1 cellular context compared by ENCODE assay signal in genomic region chr2:28231110-28231621, GRCh38.
TF ChIP-seq lines count a peak whose summit lies in the region.

No MANE protein-coding gene starts in this region.

TF ChIP-seq in IMR-90, 13 proteins besides CTCF, POLR2A, EP300 and RAD21:
- TF ChIP-seq CEBPB (IDR thresholded peaks at IDR 0.05; ENCODE audit: low read depth, low read length) (no peak), MAFK (IDR thresholded peaks at IDR 0.05; ENCODE audit: low read depth, low read length) (no peak), USF2 (IDR thresholded peaks at IDR 0.05; ENCODE audit: low read depth, low read length) (no peak), RFX5 (IDR thresholded peaks at IDR 0.05; ENCODE audit: low read depth, low read length) (no peak), NFE2L2 (IDR thresholded peaks at IDR 0.05; ENCODE audit: low read depth, low read length) (no peak), MAZ (IDR thresholded peaks at IDR 0.05; ENCODE audit: borderline replicate concordance, low read depth, low read length) (no peak), MXI1 (IDR thresholded peaks at IDR 0.05; ENCODE audit: borderline replicate concordance, low read depth, low read length) (no peak), ELK1 (IDR thresholded peaks at IDR 0.05; ENCODE audit: borderline replicate concordance, low read depth, low read length) (no peak), SMC3 (IDR thresholded peaks at IDR 0.05; ENCODE audit: low read depth, low read length) (no peak), RCOR1 (IDR thresholded peaks at IDR 0.05; ENCODE audit: insufficient replicate concordance, low read length) (no peak), BHLHE40 (IDR thresholded peaks at IDR 0.05; ENCODE audit: low read depth, low read length) (no peak), CHD1 (IDR thresholded peaks at IDR 0.05; ENCODE audit: low read depth, low read length) (no peak), FOS (IDR thresholded peaks at IDR 0.05; ENCODE audit: low read depth, low read length) (no peak)
